ENCODE assay signal across 9 cellular contexts in the genomic region with DNA sequence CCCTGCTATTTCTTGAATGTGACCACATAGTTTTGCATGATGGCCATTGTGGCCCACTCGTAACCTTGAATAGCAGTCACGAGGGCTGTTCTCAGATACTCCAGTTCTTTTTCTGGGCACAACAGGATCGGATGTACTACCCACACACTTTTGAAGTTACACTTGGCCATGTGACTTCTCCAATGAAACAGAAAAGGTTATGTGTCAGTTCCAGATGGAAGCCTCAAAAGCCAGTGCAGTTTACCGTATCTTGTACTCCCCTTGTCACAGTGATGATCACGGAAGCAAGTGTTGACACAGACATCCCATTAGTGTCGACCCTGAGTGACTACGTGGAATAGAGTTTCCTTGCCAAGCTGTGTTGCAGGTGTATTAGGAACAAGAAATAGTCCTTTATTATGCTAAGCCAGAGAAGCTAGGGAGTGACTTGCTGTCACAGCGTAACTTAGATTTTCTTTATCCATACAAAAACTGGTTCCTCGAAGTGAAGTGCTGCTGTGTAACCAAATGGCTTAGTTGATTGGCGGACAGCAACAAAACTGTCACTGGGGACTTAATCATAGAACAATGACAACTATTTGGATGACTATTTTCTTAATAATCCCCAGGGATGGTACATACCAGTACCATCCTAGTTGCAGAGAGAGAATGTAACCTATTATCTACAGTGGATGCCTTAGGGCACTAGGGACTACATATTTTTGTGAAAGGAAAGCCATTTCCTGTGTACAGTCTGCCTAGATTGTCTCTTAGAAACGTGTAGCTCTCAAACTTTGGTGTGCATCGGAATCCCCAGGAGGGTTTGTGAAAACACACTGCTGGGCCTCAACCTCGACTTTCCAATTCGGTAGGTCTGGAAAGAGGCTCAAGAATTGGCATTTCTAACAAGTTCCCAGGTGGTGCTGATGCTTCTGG.
DNase-seq lines count a peak whose midpoint lies in the region; ATAC-seq, FAIRE-seq and TF ChIP-seq lines count a peak whose summit lies in the region.
"Had no signal": no experiment of that assay in that cellular context is flagged by ENCODE, and none has a peak within 500 bp of the region (broad histone marks: within the 10 kb centered on the region; RNA-seq: fewer than 3 reads in every experiment).

No MANE protein-coding gene starts in this region.

- no peaks in the 10 kb centered on the region for H3K9me3 ChIP-seq in astrocyte (ENCODE audit: insufficient read depth, low read depth, low read length)
- H3K9me3 ChIP-seq: HAP-1 had no signal

- H3K9me3 Mint-ChIP-seq in astrocyte (ENCODE audit: unreplicated experiment) = no peaks in the 10 kb centered on the region
- H3K9me3 Mint-ChIP-seq in neural crest cell = no peaks in the 10 kb centered on the region

- H3K27me3 ChIP-seq in astrocyte (ENCODE audit: insufficient read depth, low read length) = no peaks in the 10 kb centered on the region

- H3K9ac ChIP-seq in astrocyte (ENCODE audit: low read length) = peak overlapping the region; percentile 54

- H3K27me3 Mint-ChIP-seq in astrocyte (ENCODE audit: low read depth, unreplicated experiment) = no peaks in the 10 kb centered on the region
- no peaks in the 10 kb centered on the region for H3K27me3 Mint-ChIP-seq in neural crest cell (ENCODE audit: low read depth)

- H3K4me2 ChIP-seq in astrocyte (ENCODE audit: low read length) = peak overlapping the region; percentile 57

- no peaks in the 10 kb centered on the region for H4K20me1 ChIP-seq in astrocyte (ENCODE audit: insufficient read depth, low read length)

- H3K4me3 Mint-ChIP-seq in astrocyte (ENCODE audit: unreplicated experiment) (no peak overlapping the region), neural crest cell (no peak overlapping the region)

- peaks cover 25% of the 10 kb centered on the region for H3K4me1 Mint-ChIP-seq in astrocyte (ENCODE audit: low read depth, unreplicated experiment)
- H3K4me1 Mint-ChIP-seq in neural crest cell = peaks cover 16% of the 10 kb centered on the region

- peak; percentile 71 for DNase-seq in GM12864 (ENCODE audit: low read depth)
- DNase-seq in astrocyte (ENCODE audit: low read depth) = peak; percentile 39
- no peak for DNase-seq in neural crest cell (ENCODE audit: low read depth, low spot score)
- DNase-seq in COR-L47 (lab: John Stamatoyannopoulos, UW) = no peak
- DNase-seq in SHP77 treated with DMSO at 0.1 percent for 48 hours (lab: John Stamatoyannopoulos, UW) = no peak
- DNase-seq in NCI-H1105 (lab: John Stamatoyannopoulos, UW) = no peak
- DNase-seq in NCI-H1694 treated with DMSO at 0.1 percent for 48 hours (lab: John Stamatoyannopoulos, UW) = no peak

- no peak overlapping the region for H2AFZ ChIP-seq in astrocyte (ENCODE audit: low read depth, low read length)

- FAIRE-seq in astrocyte (lab: Jason Lieb, UNC) = peak; percentile 73

- TF ChIP-seq CTCF in GM12864 (IDR thresholded peaks at IDR 0.05; ENCODE audit: low read depth, low read length, missing control alignments) (no peak), astrocyte (IDR thresholded peaks at IDR 0.05; ENCODE audit: insufficient read depth, low read depth, low read length) (no peak), neural crest cell (conservative IDR thresholded peaks at IDR 0.05) (no peak)

- no peaks in the 10 kb centered on the region for H3K36me3 ChIP-seq in astrocyte (ENCODE audit: insufficient read depth, low read length)
- H3K36me3 ChIP-seq: HAP-1 had no signal

- H3K27ac Mint-ChIP-seq in astrocyte (ENCODE audit: unreplicated experiment) (peak overlapping the region; percentile 79), neural crest cell (ENCODE audit: unreplicated experiment) (peak overlapping the region; percentile 57)

- H3K4me3 ChIP-seq in GM12864 (ENCODE audit: low read depth, low read length) (no peak overlapping the region), astrocyte (ENCODE audit: insufficient read depth, low read depth, low read length) (no peak overlapping the region)
- H3K4me3 ChIP-seq: HAP-1 had no signal

- no peaks in the 10 kb centered on the region for H3K79me2 ChIP-seq in astrocyte (ENCODE audit: insufficient read depth, low read length)

- H3K4me1 ChIP-seq in astrocyte (ENCODE audit: insufficient read depth, low read length) = peaks cover 41% of the 10 kb centered on the region

- peak; percentile 63 for ATAC-seq in HG03064 (IDR thresholded peaks at IDR 0.05; ENCODE audit: low read depth, unreplicated experiment)

- H3K27ac ChIP-seq in astrocyte (ENCODE audit: low read depth, low read length) = peak overlapping the region; percentile 86

- H3K36me3 Mint-ChIP-seq in astrocyte (ENCODE audit: low read depth, unreplicated experiment) (peaks cover 10% of the 10 kb centered on the region), neural crest cell (ENCODE audit: low read depth) (peaks cover 2% of the 10 kb centered on the region)

Comparison
In these comparisons a context has a peak if more than half of its experiments do, and no peak if none do; other contexts are left out.
1. DNase-seq: peak in GM12864 (single experiment) and astrocyte (single experiment); none in neural crest cell (single experiment), COR-L47 (single experiment), SHP77 treated with DMSO at 0.1 percent for 48 hours (single experiment), NCI-H1105 (single experiment) and NCI-H1694 treated with DMSO at 0.1 percent for 48 hours (single experiment).